11 cellular contexts compared by ENCODE assay signal in the genomic region with DNA sequence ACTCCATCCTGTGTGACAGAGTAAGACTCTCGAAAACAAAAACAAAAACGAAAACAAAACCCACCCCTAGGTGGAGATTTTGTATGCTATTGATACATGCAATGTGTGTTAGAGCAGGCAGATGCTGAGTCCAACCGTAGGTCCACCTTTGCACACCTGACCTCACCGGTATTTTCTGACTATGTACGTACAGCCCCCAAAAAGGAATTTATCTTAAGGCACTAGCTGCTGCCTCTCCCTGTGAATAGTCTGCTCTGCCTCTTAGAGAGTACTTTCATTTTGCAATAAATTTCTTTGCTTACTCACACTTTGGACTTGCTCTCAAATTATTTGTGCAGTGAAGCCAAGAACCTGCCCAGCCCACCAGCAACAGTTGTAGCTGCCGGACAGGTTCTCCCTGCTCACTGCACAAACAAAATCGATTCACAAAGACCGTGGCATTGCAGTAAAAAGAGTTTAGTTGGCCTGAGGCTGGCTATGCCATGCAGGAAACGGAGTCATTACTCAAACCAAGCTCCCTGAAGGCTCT. TPM values are rescaled to one million over a fixed set of nuclear protein-coding genes. Genes with fewer than 3 reads are reported as not detected.
DNase-seq lines count a peak whose midpoint lies in the region; ATAC-seq, FAIRE-seq and TF ChIP-seq lines count a peak whose summit lies in the region.
"Had no signal": no experiment of that assay in that cellular context is flagged by ENCODE, and none has a peak within 500 bp of the region (broad histone marks: within the 10 kb centered on the region; RNA-seq: fewer than 3 reads in every experiment).

No MANE protein-coding gene starts in this region.

- H3K36me3 ChIP-seq in BLaER1 (no peaks in the 10 kb centered on the region), mucosa of descending colon (ENCODE audit: low read depth) (peaks cover 4% of the 10 kb centered on the region)
- H3K36me3 ChIP-seq in CD8-positive, alpha-beta T cell (ENCODE audit: insufficient read depth, low read length), result no peaks in the 10 kb centered on the region

- H3K4me2 ChIP-seq in BLaER1, result peak overlapping the region; percentile 27

- H3K27me3 Mint-ChIP-seq in activated T-helper 1 cell treated with anti-CD3 and anti-CD28 coated beads, Interleukin-12 subunit alpha, Interleukin-12 subunit beta, Interleukin-2, Interleukin-4 antibody, amounts not matched to agents 30 ng/mL and 10 ng/mL and 1 ng/mL, durations not matched to agents 14 hours and 24 hours and 36 hours (ENCODE audit: insufficient read depth), result no peaks in the 10 kb centered on the region
- H3K27me3 Mint-ChIP-seq in CD8-positive, alpha-beta T cell (ENCODE audit: low read depth), result no peaks in the 10 kb centered on the region

- POLR2A ChIA-PET in CD8-positive, alpha-beta T cell (lab: Charles Lee), result no interaction called here

- H3K9me3 Mint-ChIP-seq in activated T-helper 1 cell treated with anti-CD3 and anti-CD28 coated beads, Interleukin-12 subunit alpha, Interleukin-12 subunit beta, Interleukin-2, Interleukin-4 antibody, amounts not matched to agents 30 ng/mL and 10 ng/mL and 1 ng/mL, durations not matched to agents 14 hours and 24 hours and 36 hours, result no peaks in the 10 kb centered on the region
- no peaks in the 10 kb centered on the region for H3K9me3 Mint-ChIP-seq in CD8-positive, alpha-beta T cell

- TF ChIP-seq CTCF in choroid plexus epithelial cell (conservative IDR thresholded peaks at IDR 0.05; ENCODE audit: low read depth, low read length), result no peak
- no peak for TF ChIP-seq CTCF in mucosa of descending colon (IDR thresholded peaks at IDR 0.05)
- no peak for TF ChIP-seq CTCF in CD8-positive, alpha-beta T cell (IDR thresholded peaks at IDR 0.05)

- TF ChIP-seq EP300 in Ishikawa (IDR thresholded peaks at IDR 0.05; ENCODE audit: borderline replicate concordance), result peak; percentile 87

- H3K4me3 ChIP-seq in BLaER1 (no peak overlapping the region), choroid plexus epithelial cell (ENCODE audit: low read depth, low read length) (no peak overlapping the region), mucosa of descending colon (no peak overlapping the region)
- H3K4me3 ChIP-seq in CD8-positive, alpha-beta T cell (ENCODE audit: low read depth, low read length), result no peak overlapping the region

- no peak for FAIRE-seq in RCC 7860 (lab: Jason Lieb, UNC)

- peaks cover 20% of the 10 kb centered on the region for H3K4me1 Mint-ChIP-seq in activated T-helper 1 cell treated with anti-CD3 and anti-CD28 coated beads, Interleukin-12 subunit alpha, Interleukin-12 subunit beta, Interleukin-2, Interleukin-4 antibody, amounts not matched to agents 30 ng/mL and 10 ng/mL and 1 ng/mL, durations not matched to agents 14 hours and 24 hours and 36 hours (ENCODE audit: low read depth)
- H3K4me1 Mint-ChIP-seq in CD8-positive, alpha-beta T cell (ENCODE audit: low read depth), result peaks cover 23% of the 10 kb centered on the region

- no peak overlapping the region for H3K27ac Mint-ChIP-seq in activated T-helper 1 cell treated with anti-CD3 and anti-CD28 coated beads, Interleukin-12 subunit alpha, Interleukin-12 subunit beta, Interleukin-2, Interleukin-4 antibody, amounts not matched to agents 30 ng/mL and 10 ng/mL and 1 ng/mL, durations not matched to agents 14 hours and 24 hours and 36 hours
- H3K27ac Mint-ChIP-seq in CD8-positive, alpha-beta T cell, result no peak overlapping the region

- H3K9me3 ChIP-seq in BLaER1, result no peaks in the 10 kb centered on the region
- H3K9me3 ChIP-seq in mucosa of descending colon, result no peaks in the 10 kb centered on the region
- H3K9me3 ChIP-seq in CD8-positive, alpha-beta T cell (ENCODE audit: low read length), result no peaks in the 10 kb centered on the region

- no peaks in the 10 kb centered on the region for H4K20me1 ChIP-seq in BLaER1

- DNase-seq in choroid plexus epithelial cell (ENCODE audit: low read depth) (peak; percentile 33), mucosa of descending colon (peak; percentile 68 to 85 (median 73)), RCC 7860 (ENCODE audit: low spot score) (no peak)
- no peak for DNase-seq in activated T-helper 1 cell treated with anti-CD3 and anti-CD28 coated beads, Interleukin-12 subunit alpha, Interleukin-12 subunit beta, Interleukin-2, Interleukin-4 antibody, amounts not matched to agents 30 ng/mL and 10 ng/mL and 1 ng/mL, durations not matched to agents 14 hours and 24 hours and 36 hours (ENCODE audit: low spot score)
- DNase-seq in CD8-positive, alpha-beta T cell, result no peak
- DNase-seq: left cardiac atrium, NCI-H1105, substantia nigra had no signal

- no peak overlapping the region for H3K4me3 Mint-ChIP-seq in activated T-helper 1 cell treated with anti-CD3 and anti-CD28 coated beads, Interleukin-12 subunit alpha, Interleukin-12 subunit beta, Interleukin-2, Interleukin-4 antibody, amounts not matched to agents 30 ng/mL and 10 ng/mL and 1 ng/mL, durations not matched to agents 14 hours and 24 hours and 36 hours
- H3K4me3 Mint-ChIP-seq in CD8-positive, alpha-beta T cell, result no peak overlapping the region

- H3K36me3 Mint-ChIP-seq in activated T-helper 1 cell treated with anti-CD3 and anti-CD28 coated beads, Interleukin-12 subunit alpha, Interleukin-12 subunit beta, Interleukin-2, Interleukin-4 antibody, amounts not matched to agents 30 ng/mL and 10 ng/mL and 1 ng/mL, durations not matched to agents 14 hours and 24 hours and 36 hours (ENCODE audit: low read depth), result peaks cover 4% of the 10 kb centered on the region
- peaks cover 2% of the 10 kb centered on the region for H3K36me3 Mint-ChIP-seq in CD8-positive, alpha-beta T cell

- no peaks in the 10 kb centered on the region for H3K27me3 ChIP-seq in BLaER1
- no peaks in the 10 kb centered on the region for H3K27me3 ChIP-seq in CD8-positive, alpha-beta T cell (ENCODE audit: insufficient read depth, low read length)

- no peak overlapping the region; the same call in 1 of the 2 replicates for H3K9ac ChIP-seq in BLaER1

- no peak overlapping the region for H3K27ac ChIP-seq in BLaER1
- no peak overlapping the region for H3K27ac ChIP-seq in CD8-positive, alpha-beta T cell (ENCODE audit: low read depth, low read length)

- intact Hi-C loops in mucosa of descending colon (cut with DNase I, micrococcal nuclease), result no loop called here
- intact Hi-C loops in activated T-helper 1 cell treated with anti-CD3 and anti-CD28 coated beads, Interleukin-12 subunit alpha, Interleukin-12 subunit beta, Interleukin-2, Interleukin-4 antibody, amounts not matched to agents 30 ng/mL and 10 ng/mL and 1 ng/mL, durations not matched to agents 14 hours and 24 hours and 36 hours (cut with micrococcal nuclease), result loop anchor here (5.0 kb wide), 1 partner anchor 209 kb away; no protein-coding TSS in a partner anchor
- intact Hi-C loops in CD8-positive, alpha-beta T cell (cut with DNase I, micrococcal nuclease), result no loop called here

- TF ChIP-seq RAD21 in Ishikawa (IDR thresholded peaks at IDR 0.05; ENCODE audit: low read depth), result no peak; the same call in 1 of the 2 replicates

- CTCF ChIA-PET in CD8-positive, alpha-beta T cell (lab: Charles Lee), result interaction anchor here (0.6 to 5.1 kb wide), 8 partner anchors 9 to 209 kb away, joined by 3 to 55 read pairs (median 12); no protein-coding TSS in a partner anchor

- H3K4me1 ChIP-seq in BLaER1, result peaks cover 25% of the 10 kb centered on the region
- H3K4me1 ChIP-seq in mucosa of descending colon (ENCODE audit: low read depth), result peaks cover 13% of the 10 kb centered on the region
- peaks cover 10% of the 10 kb centered on the region for H3K4me1 ChIP-seq in CD8-positive, alpha-beta T cell (ENCODE audit: insufficient read depth, low read length)

- ATAC-seq in mucosa of descending colon (peak; percentile 53), HG02678 (IDR thresholded peaks at IDR 0.05; ENCODE audit: unreplicated experiment) (no peak)
- no peak for ATAC-seq in CD8-positive, alpha-beta T cell
- ATAC-seq: left cardiac atrium had no signal

TF ChIP-seq in Ishikawa, 13 proteins besides CTCF, POLR2A, EP300 and RAD21 (continues in another document):
- TF ChIP-seq, protein P1, sequence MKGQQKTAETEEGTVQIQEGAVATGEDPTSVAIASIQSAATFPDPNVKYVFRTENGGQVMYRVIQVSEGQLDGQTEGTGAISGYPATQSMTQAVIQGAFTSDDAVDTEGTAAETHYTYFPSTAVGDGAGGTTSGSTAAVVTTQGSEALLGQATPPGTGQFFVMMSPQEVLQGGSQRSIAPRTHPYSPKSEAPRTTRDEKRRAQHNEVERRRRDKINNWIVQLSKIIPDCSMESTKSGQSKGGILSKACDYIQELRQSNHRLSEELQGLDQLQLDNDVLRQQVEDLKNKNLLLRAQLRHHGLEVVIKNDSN (IDR thresholded peaks at IDR 0.05), result no peak
- TF ChIP-seq YY1 (IDR thresholded peaks at IDR 0.05; ENCODE audit: low read depth), result no peak
- TF ChIP-seq CEBPB (IDR thresholded peaks at IDR 0.05), result peak; percentile 73
- peak; percentile 93 for TF ChIP-seq TCF12 (IDR thresholded peaks at IDR 0.05; ENCODE audit: low read depth)
- TF ChIP-seq FOXM1 (IDR thresholded peaks at IDR 0.05; ENCODE audit: borderline replicate concordance, low read depth), result peak; percentile 68
- no peak for TF ChIP-seq TAF1 (IDR thresholded peaks at IDR 0.05; ENCODE audit: low read depth)

RNA-seq across cellular contexts. Expression of a gene that starts 8.2 kb away (rescaled TPM):
- 1 to 10 TPM; 4.1 to 4.5 (median 4.1) TPM for total RNA-seq in mucosa of descending colon
- 3.2 and 5.3 TPM in 2 replicates for total RNA-seq in activated T-helper 1 cell treated with anti-CD3 and anti-CD28 coated beads, Interleukin-12 subunit alpha, Interleukin-12 subunit beta, Interleukin-2, Interleukin-4 antibody, amounts not matched to agents 30 ng/mL and 10 ng/mL and 1 ng/mL, durations not matched to agents 14 hours and 24 hours and 36 hours
- total RNA-seq in CD8-positive, alpha-beta T cell, result 1 to 10 TPM; 1.4 to 2.0 TPM

RNA-seq across cellular contexts. Expression of a gene that starts 24.3 kb away (rescaled TPM):
- 1 to 10 TPM; 1.8 to 4.1 (median 3.0) TPM for total RNA-seq in mucosa of descending colon
- 0.57 and 0.83 TPM in 2 replicates for total RNA-seq in activated T-helper 1 cell treated with anti-CD3 and anti-CD28 coated beads, Interleukin-12 subunit alpha, Interleukin-12 subunit beta, Interleukin-2, Interleukin-4 antibody, amounts not matched to agents 30 ng/mL and 10 ng/mL and 1 ng/mL, durations not matched to agents 14 hours and 24 hours and 36 hours
- total RNA-seq in CD8-positive, alpha-beta T cell, result not detected

RNA-seq across cellular contexts. Expression of a gene that starts 52.3 kb away (rescaled TPM):
- 10 to 100 TPM in 2 of 3 donors, 1 to 10 TPM in 1; 8.9 to 19.1 (median 14.4) TPM for total RNA-seq in mucosa of descending colon
- 2.2 and 2.6 TPM in 2 replicates for total RNA-seq in activated T-helper 1 cell treated with anti-CD3 and anti-CD28 coated beads, Interleukin-12 subunit alpha, Interleukin-12 subunit beta, Interleukin-2, Interleukin-4 antibody, amounts not matched to agents 30 ng/mL and 10 ng/mL and 1 ng/mL, durations not matched to agents 14 hours and 24 hours and 36 hours
- total RNA-seq in CD8-positive, alpha-beta T cell, result 1 to 10 TPM in 1 of 2 experiments, under 1 TPM in 1; 0.72 to 1.5 TPM

Comparison
In these comparisons a context has a peak if more than half of its experiments do, and no peak if none do; other contexts are left out.
1. DNase-seq: peak in choroid plexus epithelial cell (single experiment) and mucosa of descending colon (3 of 3); none in RCC 7860 (single experiment), activated T-helper 1 cell treated with anti-CD3 and anti-CD28 coated beads, Interleukin-12 subunit alpha, Interleukin-12 subunit beta, Interleukin-2, Interleukin-4 antibody, amounts not matched to agents 30 ng/mL and 10 ng/mL and 1 ng/mL, durations not matched to agents 14 hours and 24 hours and 36 hours (single experiment) and CD8-positive, alpha-beta T cell (0 of 7).